ENCODE assay signal across 26 cellular contexts in the genomic region with DNA sequence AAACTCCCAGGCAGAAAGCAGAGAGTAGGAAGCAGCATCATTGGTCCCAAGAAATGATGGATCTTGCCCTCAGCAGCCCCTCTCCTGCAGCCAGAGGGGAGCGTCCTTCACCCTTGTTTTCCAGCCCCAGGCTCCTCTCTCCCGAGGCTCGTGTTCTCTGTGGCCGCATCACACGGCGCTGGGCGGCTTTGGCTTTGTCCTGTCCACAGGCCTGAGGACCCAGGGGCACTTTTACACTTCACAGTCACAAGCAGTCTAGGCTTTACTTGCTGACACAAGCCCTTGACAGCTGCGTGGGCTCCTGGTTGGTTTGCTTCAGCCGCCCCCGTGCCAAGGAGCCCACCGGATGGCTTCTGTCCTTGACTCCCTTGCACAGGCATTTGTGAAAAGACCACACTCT.
DNase-seq lines count a peak whose midpoint lies in the region; ATAC-seq and TF ChIP-seq lines count a peak whose summit lies in the region.
"Had no signal": no experiment of that assay in that cellular context is flagged by ENCODE, and none has a peak within 500 bp of the region (broad histone marks: within the 10 kb centered on the region; RNA-seq: fewer than 3 reads in every experiment).

No MANE protein-coding gene starts in this region.

- peak overlapping the region; percentile 39 for H2AK5ac ChIP-seq in trophoblast cell (ENCODE audit: low read length)

- no peaks in the 10 kb centered on the region for H3K79me1 ChIP-seq in trophoblast cell (ENCODE audit: low read length)

- H3K9me3 ChIP-seq in gastroesophageal sphincter: peaks cover 0 to 44% (median 0%) of the 10 kb centered on the region in 3 donors
- peaks cover 14% of the 10 kb centered on the region for H3K9me3 ChIP-seq in trophoblast cell (ENCODE audit: insufficient read depth, low read depth, low read length)
- peaks cover 0 to 11% of the 10 kb centered on the region in 2 donors for H3K9me3 ChIP-seq in uterus

- no peak overlapping the region for H4K12ac ChIP-seq in trophoblast cell (ENCODE audit: low read depth, low read length)

- no peak overlapping the region for H3K18ac ChIP-seq in trophoblast cell (ENCODE audit: low read length)

- no peak overlapping the region for H4K8ac ChIP-seq in trophoblast cell (ENCODE audit: low read depth, low read length)

- H4K91ac ChIP-seq in trophoblast cell (ENCODE audit: low read depth, low read length): no peak overlapping the region

- H2AFZ ChIP-seq in trophoblast cell (ENCODE audit: insufficient read depth, low read length, poor library complexity): no peak overlapping the region

- no peak overlapping the region for H3K4me3 ChIP-seq in gastroesophageal sphincter
- H3K4me3 ChIP-seq in trophoblast cell (ENCODE audit: low read depth, low read length): no peak overlapping the region
- no peak overlapping the region for H3K4me3 ChIP-seq in uterus
- H3K4me3 ChIP-seq: mucosa of descending colon, SJSA1 had no signal

- intact Hi-C loops in Right ventricle myocardium inferior (cut with DNase I): no loop called here
- intact Hi-C loops in Right ventricle myocardium superior (cut with DNase I): no loop called here
- intact Hi-C loops in uterus (cut with DNase I; ENCODE audit: low total_unique reads): no loop called here

- no peak for ATAC-seq in Right ventricle myocardium inferior
- ATAC-seq in Right ventricle myocardium superior (ENCODE audit: poor library complexity): no peak
- no peak for ATAC-seq in gastroesophageal sphincter
- ATAC-seq: activated CD4-positive, CD25-positive, alpha-beta regulatory T cell treated with anti-CD3 and anti-CD28 coated beads, Interleukin-2, amount 50 U/mL, for 24 hours; activated CD8-positive, alpha-beta T cell treated with anti-CD3 and anti-CD28 coated beads for 36 hours; CD8-positive, alpha-beta T cell; mucosa of descending colon had no signal

- H3K79me2 ChIP-seq in trophoblast cell (ENCODE audit: control insufficient read depth, insufficient read depth, low read length, poor library complexity): no peaks in the 10 kb centered on the region

- H3K27me3 ChIP-seq in gastroesophageal sphincter: no peaks in the 10 kb centered on the region
- H3K27me3 ChIP-seq in trophoblast cell (ENCODE audit: insufficient read depth, low read length): no peaks in the 10 kb centered on the region
- H3K27me3 ChIP-seq in uterus: no peaks in the 10 kb centered on the region
- H3K27me3 ChIP-seq: neutrophil, SJSA1 had no signal

- TF ChIP-seq POLR2A in gastroesophageal sphincter (IDR thresholded peaks at IDR 0.05) (no peak), uterus (IDR thresholded peaks at IDR 0.05) (no peak)

- no peak for TF ChIP-seq CTCF in gastroesophageal sphincter (IDR thresholded peaks at IDR 0.05)
- TF ChIP-seq CTCF in uterus (IDR thresholded peaks at IDR 0.05): no peak

- no peak overlapping the region for H2BK12ac ChIP-seq in trophoblast cell (ENCODE audit: low read length)

- 83 to 86% methylated on average over 3 to 10 of the region's 11 CpGs for WGBS in gastroesophageal sphincter (ENCODE audit: low coverage in 1 of 2), 2 donors
- WGBS in trophoblast cell (ENCODE audit: extremely low coverage, insufficient coverage, insufficient read length): no CpG with 5 or more reads among the region's 11 CpGs

- no peak overlapping the region for H3K23ac ChIP-seq in trophoblast cell (ENCODE audit: low read length)

- H3K36me3 ChIP-seq in gastroesophageal sphincter (no peaks in the 10 kb centered on the region), trophoblast cell (ENCODE audit: control insufficient read depth in 1 of 2, insufficient read depth in 2 of 2, low read length in 2 of 2) (no peaks in the 10 kb centered on the region), uterus (no peaks in the 10 kb centered on the region)
- H3K36me3 ChIP-seq: neutrophil, SJSA1 had no signal

- H3K4me1 ChIP-seq in gastroesophageal sphincter: peaks cover 0 to 26% (median 0%) of the 10 kb centered on the region in 3 donors
- H3K4me1 ChIP-seq in trophoblast cell (ENCODE audit: control insufficient read depth in 1 of 2, insufficient read depth in 2 of 2, low read length in 2 of 2): peaks cover 0 to 9% of the 10 kb centered on the region in 2 experiments
- H3K4me1 ChIP-seq in uterus: no peaks in the 10 kb centered on the region

- H2BK5ac ChIP-seq in trophoblast cell (ENCODE audit: low read depth, low read length, poor library complexity): no peak overlapping the region

- H2BK120ac ChIP-seq in trophoblast cell (ENCODE audit: insufficient read depth, low read length, poor library complexity): no peak overlapping the region

- TF ChIP-seq EP300 in gastroesophageal sphincter (IDR thresholded peaks at IDR 0.05): no peak

- DNase-seq in Right ventricle myocardium inferior (ENCODE audit: missing footprints) (peak; percentile 60), Right ventricle myocardium superior (no peak), trophoblast cell (no peak), uterus (no peak), germinal center (ENCODE audit: low spot score) (no peak), SW480 (ENCODE audit: low spot score) (no peak), NCI-H1436 treated with DMSO at 0.1 percent for 48 hours (lab: John Stamatoyannopoulos, UW) (no peak)
- DNase-seq: activated CD8-positive, alpha-beta T cell treated with anti-CD3 and anti-CD28 coated beads for 36 hours; activated effector memory CD4-positive, alpha-beta T cell treated with anti-CD3 and anti-CD28 coated beads, Interleukin-2, amount 50 U/mL, for 16 hours; activated T-cell treated with anti-CD3 and anti-CD28 coated beads for 4 hours; AML-193; CD8-positive, alpha-beta T cell; DMS153; effector CD8-positive, alpha-beta T cell; erythroblast; GOT3; Karpas-422; mucosa of descending colon; NCI-H1694 treated with DMSO at 0.1 percent for 48 hours; stimulated activated CD4-positive, alpha-beta T cell treated with anti-CD3 and anti-CD28 coated beads, Interleukin-4, amount 100 ng/mL, for 4 hours; stimulated activated naive CD4-positive, alpha-beta T cell treated with Interleukin-2 at 50 U/mL for 16 hours; T-helper 1 cell had no signal

- no peak overlapping the region for H3K4me2 ChIP-seq in trophoblast cell (ENCODE audit: low read length)

- H3K4ac ChIP-seq in trophoblast cell (ENCODE audit: low read depth, low read length): no peak overlapping the region

- H3K27ac ChIP-seq in gastroesophageal sphincter (peak overlapping the region in 3 of 4 donors; percentile 34 to 68 (median 60)), trophoblast cell (ENCODE audit: low read depth, low read length) (no peak overlapping the region), uterus (peak overlapping the region; percentile 89 to 94)
- H3K27ac ChIP-seq: neutrophil had no signal

- no peak overlapping the region for H3K9ac ChIP-seq in trophoblast cell (ENCODE audit: low read length)

- no peak overlapping the region for H3K14ac ChIP-seq in trophoblast cell (ENCODE audit: low read length)
